Comparison of ENCODE assay signal across 1 cellular context in the genomic region with DNA sequence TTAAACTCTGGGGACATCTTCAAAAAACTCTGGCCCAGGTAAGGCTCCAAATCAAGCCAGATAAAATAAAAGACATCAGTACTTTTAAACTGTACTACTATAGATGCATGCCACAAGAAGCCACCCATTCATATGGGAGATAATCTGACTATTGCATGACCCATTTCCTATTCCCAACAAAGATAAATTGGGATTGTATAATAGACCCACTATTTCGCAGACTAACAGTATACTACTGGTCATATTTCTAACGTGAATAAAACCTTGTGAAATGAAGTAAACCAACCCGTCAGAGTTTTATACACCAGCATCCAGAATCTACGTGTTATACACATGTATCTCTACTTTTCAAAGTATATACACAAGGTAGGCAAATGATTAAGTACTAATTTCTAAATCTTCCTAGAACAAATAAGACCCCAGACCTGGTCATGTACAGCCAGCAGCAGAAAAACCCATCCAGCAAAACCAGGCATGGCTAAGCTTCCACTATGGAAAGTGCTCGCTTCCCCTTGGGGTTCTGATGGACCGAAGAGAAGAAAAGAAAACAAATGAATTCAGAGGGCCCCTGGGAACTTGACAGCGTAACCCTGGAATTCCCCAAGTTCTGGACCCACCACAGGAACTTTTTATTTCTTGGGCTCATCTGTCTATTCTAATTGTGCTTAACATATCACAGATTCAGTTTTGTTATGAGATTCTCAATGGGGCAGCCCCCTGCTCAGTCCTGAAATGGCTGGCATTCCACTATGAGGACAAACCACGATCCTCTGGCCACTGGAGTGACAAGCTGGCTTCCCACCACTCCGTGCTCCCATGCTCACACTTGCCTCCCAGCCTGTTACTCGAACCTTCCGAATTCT.
TF ChIP-seq lines count a peak whose summit lies in the region.

No MANE protein-coding gene starts in this region.

TF ChIP-seq in A549, 52 proteins besides CTCF, POLR2A, EP300 and RAD21 (continued from another document):
- TF ChIP-seq BCL3 (IDR thresholded peaks at IDR 0.05) (no peak), HES2 (IDR thresholded peaks at IDR 0.05) (no peak)
